Comparison of ENCODE assay signal across 28 cellular contexts in genomic region chr11:37370817-37371216, GRCh38.
"Had no signal": no experiment of that assay in that cellular context is flagged by ENCODE, and none has a peak within 500 bp of the region (broad histone marks: within the 10 kb centered on the region; RNA-seq: fewer than 3 reads in every experiment).

No MANE protein-coding gene starts in this region.

- FAIRE-seq: kidney, urothelium cell line had no signal

- H3K36me3 ChIP-seq: heart left ventricle, left lung, transverse colon, WERI-Rb-1 had no signal

- H3K4me1 ChIP-seq: heart left ventricle, left lung, testis, transverse colon had no signal

- H3K9me3 Mint-ChIP-seq: activated CD4-positive, alpha-beta T cell treated with anti-CD3 and anti-CD28 coated beads, Interleukin-2, amount 10 ng/mL, durations not matched to agents 7 days and 5 days had no signal

- H3K4me1 Mint-ChIP-seq: activated CD4-positive, alpha-beta memory T cell treated with anti-CD3 and anti-CD28 coated beads, Interleukin-2, amount 10 ng/mL, durations not matched to agents 7 days and 5 days; activated CD4-positive, alpha-beta T cell treated with anti-CD3 and anti-CD28 coated beads, Interleukin-2, amount 10 ng/mL, durations not matched to agents 7 days and 5 days; activated naive CD4-positive, alpha-beta T cell treated with anti-CD3 and anti-CD28 coated beads, Interleukin-2, amount 50 U/mL, for 24 hours; immature natural killer cell; T-helper 17 cell had no signal

- H3K9me3 ChIP-seq: testis had no signal

- H3K27ac ChIP-seq: heart left ventricle, left lung, testis, transverse colon, WERI-Rb-1 had no signal

- H3K4me3 ChIP-seq: heart left ventricle, left lung, lung, mucosa of descending colon, testis, transverse colon had no signal

- H3K36me3 Mint-ChIP-seq: activated naive CD4-positive, alpha-beta T cell treated with anti-CD3 and anti-CD28 coated beads, Interleukin-2, amount 50 U/mL, for 24 hours; immature natural killer cell; natural killer cell treated with Interleukin-12 subunit alpha and Interleukin-12 subunit beta and Interleukin-15 and Interleukin-18, amount 100 ng/mL, for 72 hours had no signal

- ATAC-seq: activated T-cell treated with anti-CD3 and anti-CD28 coated beads, Interleukin-2, amount 50 U/mL, for 4 hours; esophagus mucosa; heart left ventricle; left lung; mucosa of descending colon; natural killer cell treated with Interleukin-12 subunit alpha and Interleukin-12 subunit beta and Interleukin-15 and Interleukin-18, amount 100 ng/mL, for 72 hours; right cardiac atrium; stimulated activated naive CD8-positive, alpha-beta T cell treated with anti-CD3 and anti-CD28 coated beads, Interleukin-15, Interleukin-2, amounts not matched to agents 100 U/mL and 50 U/mL, for 24 hours; T-helper 17 cell had no signal

- H3K27me3 ChIP-seq: heart left ventricle, left lung, testis, transverse colon had no signal

- H3K27ac Mint-ChIP-seq: activated CD4-positive, alpha-beta memory T cell treated with anti-CD3 and anti-CD28 coated beads, Interleukin-2, amount 10 ng/mL, durations not matched to agents 7 days and 5 days; activated CD4-positive, alpha-beta T cell treated with anti-CD3 and anti-CD28 coated beads, Interleukin-2, amount 10 ng/mL, durations not matched to agents 7 days and 5 days; activated naive CD4-positive, alpha-beta T cell treated with anti-CD3 and anti-CD28 coated beads, Interleukin-2, amount 50 U/mL, for 24 hours; activated T-helper 2 cell treated with anti-CD3 and anti-CD28 coated beads, Interferon-gamma antibody, Interleukin-2, Interleukin-4, amounts not matched to agents 10 μg/mL and 5 μg/mL and 100 μg/mL, durations not matched to agents 14 hours and 24 hours and 36 hours; dendritic cell treated with granulocyte-macrophage colony-stimulating factor and Interleukin-4, amounts not matched to agents 40 ng/mL and 50 ng/mL, for 4 days; endodermal cell; immature natural killer cell; natural killer cell treated with Interleukin-12 subunit alpha and Interleukin-12 subunit beta and Interleukin-15 and Interleukin-18, amount 100 ng/mL, for 72 hours; T-helper 17 cell had no signal

- DNase-seq: activated CD4-positive, alpha-beta memory T cell treated with anti-CD3 and anti-CD28 coated beads, Interleukin-2, amount 10 ng/mL, durations not matched to agents 7 days and 5 days; activated CD4-positive, alpha-beta T cell treated with anti-CD3 and anti-CD28 coated beads for 1 hour; activated CD4-positive, alpha-beta T cell treated with anti-CD3 and anti-CD28 coated beads, Interleukin-2, amount 10 ng/mL, durations not matched to agents 7 days and 5 days; activated T-cell treated with anti-CD3 and anti-CD28 coated beads, Interleukin-2, amount 50 U/mL, for 4 hours; central memory CD4-positive, alpha-beta T cell; endodermal cell; foreskin fibroblast; heart left ventricle; hypothalamus; immature natural killer cell; kidney; left lung; mucosa of descending colon; right cardiac atrium; stimulated activated CD4-positive, alpha-beta T cell treated with anti-CD3 and anti-CD28 coated beads, Interleukin-4, amount 100 ng/mL, for 1 hour; stimulated activated naive CD8-positive, alpha-beta T cell treated with anti-CD3 and anti-CD28 coated beads, Interleukin-15, Interleukin-2, amounts not matched to agents 100 U/mL and 50 U/mL, for 24 hours; T-helper 17 cell; T1000; testis; transverse colon; WERI-Rb-1 had no signal

- H3K4me3 Mint-ChIP-seq: activated CD4-positive, alpha-beta memory T cell treated with anti-CD3 and anti-CD28 coated beads, Interleukin-2, amount 10 ng/mL, durations not matched to agents 7 days and 5 days; activated CD4-positive, alpha-beta T cell treated with anti-CD3 and anti-CD28 coated beads, Interleukin-2, amount 10 ng/mL, durations not matched to agents 7 days and 5 days; activated naive CD4-positive, alpha-beta T cell treated with anti-CD3 and anti-CD28 coated beads, Interleukin-2, amount 50 U/mL, for 24 hours; activated T-cell treated with anti-CD3 and anti-CD28 coated beads, Interleukin-2, amount 50 U/mL, for 4 hours; dendritic cell treated with granulocyte-macrophage colony-stimulating factor and Interleukin-4, amounts not matched to agents 40 ng/mL and 50 ng/mL, for 4 days; endodermal cell; immature natural killer cell; natural killer cell treated with Interleukin-12 subunit alpha and Interleukin-12 subunit beta and Interleukin-15 and Interleukin-18, amount 100 ng/mL, for 72 hours; T-helper 17 cell had no signal

- H3K27me3 Mint-ChIP-seq: activated CD4-positive, alpha-beta memory T cell treated with anti-CD3 and anti-CD28 coated beads, Interleukin-2, amount 10 ng/mL, durations not matched to agents 7 days and 5 days; activated CD4-positive, alpha-beta T cell treated with anti-CD3 and anti-CD28 coated beads, Interleukin-2, amount 10 ng/mL, durations not matched to agents 7 days and 5 days; activated naive CD4-positive, alpha-beta T cell treated with anti-CD3 and anti-CD28 coated beads, Interleukin-2, amount 50 U/mL, for 24 hours; dendritic cell treated with granulocyte-macrophage colony-stimulating factor and Interleukin-4, amounts not matched to agents 40 ng/mL and 50 ng/mL, for 4 days; natural killer cell treated with Interleukin-12 subunit alpha and Interleukin-12 subunit beta and Interleukin-15 and Interleukin-18, amount 100 ng/mL, for 72 hours; T-helper 17 cell had no signal
